Comparison of ENCODE assay signal across 14 cellular contexts in the genomic region with DNA sequence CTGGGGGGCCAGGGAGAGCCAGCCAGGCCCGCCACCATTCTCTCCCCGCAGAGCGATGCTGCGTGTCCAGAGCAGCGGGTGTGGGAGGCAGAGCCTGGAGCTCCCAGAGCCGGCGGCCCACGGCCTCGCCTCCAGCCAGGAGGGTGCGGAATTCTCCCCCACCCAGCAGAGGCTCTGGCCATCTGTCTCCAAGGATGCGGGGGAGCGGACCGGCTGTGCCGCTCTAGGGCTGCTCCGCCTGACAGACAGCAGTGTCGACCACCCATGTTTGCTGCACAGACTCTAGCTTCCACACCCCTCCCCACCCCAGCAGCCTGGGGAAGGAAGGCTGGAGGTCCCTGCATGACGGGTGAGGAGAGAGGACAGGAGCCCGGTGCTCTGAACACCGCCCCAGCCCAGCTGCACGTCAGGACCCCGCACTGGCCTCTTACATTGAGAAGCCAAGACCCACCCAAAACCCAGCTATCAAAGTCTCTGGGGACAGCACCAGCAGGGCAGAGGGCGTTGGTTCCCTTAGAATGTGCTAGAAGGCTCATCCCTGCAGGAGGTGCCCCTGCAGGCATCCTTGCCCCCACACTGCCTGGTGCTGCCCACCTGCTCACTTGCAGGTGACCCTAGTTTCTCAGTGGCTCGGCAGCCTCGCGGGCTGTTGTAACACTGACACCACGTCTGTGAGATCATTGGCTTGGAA. TPM values are rescaled to one million over a fixed set of nuclear protein-coding genes. Genes with fewer than 3 reads are reported as not detected.
"Had no signal": no experiment of that assay in that cellular context is flagged by ENCODE, and none has a peak within 500 bp of the region (broad histone marks: within the 10 kb centered on the region; RNA-seq: fewer than 3 reads in every experiment).

No MANE protein-coding gene starts in this region.

- H3K9me3 ChIP-seq: upper lobe of left lung had no signal

- ATAC-seq: heart right ventricle, sciatic nerve had no signal

- H3K36me3 ChIP-seq: heart right ventricle, upper lobe of left lung had no signal

- H3K4me3 ChIP-seq: coronary artery, heart right ventricle, upper lobe of left lung had no signal

- H3K27ac ChIP-seq: coronary artery, heart right ventricle, upper lobe of left lung had no signal

- DNase-seq: activated CD4-positive, alpha-beta memory T cell treated with anti-CD3 and anti-CD28 coated beads, Interleukin-2, amount 10 ng/mL, durations not matched to agents 7 days and 5 days; activated CD4-positive, alpha-beta T cell treated with anti-CD3 and anti-CD28 coated beads for 1 hour; activated naive CD4-positive, alpha-beta T cell treated with anti-CD3 and anti-CD28 coated beads for 36 hours; effector CD8-positive, alpha-beta T cell; heart right ventricle; kidney; stimulated activated CD4-positive, alpha-beta T cell treated with anti-CD3 and anti-CD28 coated beads, Interleukin-12 subunit alpha, Interleukin-12 subunit beta, amount 100 ng/mL, for 4 hours; stimulated activated naive CD4-positive, alpha-beta T cell treated with Interleukin-2 at 50 U/mL for 16 hours had no signal

RNA-seq across cellular contexts. Expression of gene FCN1, which starts 29.7 kb away (rescaled TPM):
- total RNA-seq: activated CD4-positive, alpha-beta memory T cell treated with anti-CD3 and anti-CD28 coated beads, Interleukin-2, amount 10 ng/mL, durations not matched to agents 7 days and 5 days; activated naive CD4-positive, alpha-beta T cell treated with anti-CD3 and anti-CD28 coated beads for 36 hours; fibroblast of lung; myocyte; progenitor cell of endocrine pancreas had no signal
- polyA plus RNA-seq: fibroblast of lung had no signal
